1 cellular context compared by ENCODE assay signal in genomic region chr17:1714980-1715802, GRCh38.
TF ChIP-seq lines count a peak whose summit lies in the region.

No MANE protein-coding gene starts in this region.

TF ChIP-seq in K562, 482 proteins besides CTCF, POLR2A, EP300 and RAD21 (continued from another document and continues in another):
- TF ChIP-seq ATF3 (IDR thresholded peaks at IDR 0.05) = peak; percentile 82
- TF ChIP-seq ATF3 (CRISPR knock-in tag; conservative IDR thresholded peaks at IDR 0.05) = 0 out of 2 replicates have a peak, but pooled peaks have one; percentile 49
- TF ChIP-seq CBX1 (IDR thresholded peaks at IDR 0.05; ENCODE audit: low read depth) = no peak
- no peak for TF ChIP-seq POLR2H (tag; IDR thresholded peaks at IDR 0.05; ENCODE audit: low read depth)
- peak; percentile 59; the same call in 1 of the 2 replicates for TF ChIP-seq ZNF740 (CRISPR knock-in tag; IDR thresholded peaks at IDR 0.05)
- no peak for TF ChIP-seq ZNF740 (tag; IDR thresholded peaks at IDR 0.05)
- no peak for TF ChIP-seq CAMTA2 (CRISPR knock-in tag; conservative IDR thresholded peaks at IDR 0.05)
- no peak for TF ChIP-seq ZNF184 (CRISPR knock-in tag; IDR thresholded peaks at IDR 0.05)
- TF ChIP-seq ETV1 (tag; conservative IDR thresholded peaks at IDR 0.05; ENCODE audit: low read depth) = no peak
- no peak for TF ChIP-seq ZNF79 (CRISPR knock-in tag; IDR thresholded peaks at IDR 0.05; ENCODE audit: low read depth)
- TF ChIP-seq ZNF232 (CRISPR knock-in tag; IDR thresholded peaks at IDR 0.05) = no peak
- TF ChIP-seq TAF15 (IDR thresholded peaks at IDR 0.05; ENCODE audit: low read depth, low read length) = no peak
- TF ChIP-seq POLR2B (IDR thresholded peaks at IDR 0.05; ENCODE audit: low read depth, partially characterized antibody) = no peak
- no peak for TF ChIP-seq ZNF146 (CRISPR knock-in tag; IDR thresholded peaks at IDR 0.05; ENCODE audit: unreplicated experiment)
- TF ChIP-seq SFPQ (IDR thresholded peaks at IDR 0.05; ENCODE audit: low read depth, low read length) = no peak
- TF ChIP-seq SNAPC5 (CRISPR knock-in tag; IDR thresholded peaks at IDR 0.05) = no peak
- no peak for TF ChIP-seq HDAC6 (IDR thresholded peaks at IDR 0.05; ENCODE audit: low read depth, low read length)
- TF ChIP-seq ZEB2 (IDR thresholded peaks at IDR 0.05) = no peak
- no peak for TF ChIP-seq RBM39 (optimal IDR thresholded peaks at IDR 0.05; ENCODE audit: low read depth, low read length)
- TF ChIP-seq ZNF407 (IDR thresholded peaks at IDR 0.05; ENCODE audit: low read depth) = no peak
- TF ChIP-seq RCOR1 (IDR thresholded peaks at IDR 0.05; ENCODE audit: borderline replicate concordance in 1 of 2, low read depth in 2 of 2, low read length in 2 of 2) = no peak
- TF ChIP-seq MECOM (CRISPR knock-in tag; IDR thresholded peaks at IDR 0.05) = no peak
- no peak for TF ChIP-seq BRD4 (IDR thresholded peaks at IDR 0.05)
- TF ChIP-seq NCOR1 (IDR thresholded peaks at IDR 0.05) = peak; percentile 45
- no peak for TF ChIP-seq REST (CRISPR knock-in tag; IDR thresholded peaks at IDR 0.05; ENCODE audit: low read depth)
- TF ChIP-seq STAT5A (IDR thresholded peaks at IDR 0.05; ENCODE audit: borderline replicate concordance, low read length) = no peak
- no peak for TF ChIP-seq SMAD3 (CRISPR knock-in tag; conservative IDR thresholded peaks at IDR 0.05)
- TF ChIP-seq ZNF398 (CRISPR knock-in tag; IDR thresholded peaks at IDR 0.05) = no peak
- TF ChIP-seq RBFOX2 (IDR thresholded peaks at IDR 0.05; ENCODE audit: low read depth, low read length) = peak; percentile 62
- TF ChIP-seq CEBPZ (IDR thresholded peaks at IDR 0.05; ENCODE audit: borderline replicate concordance, low read depth, low read length) = no peak
- TF ChIP-seq ZNF311 (CRISPR knock-in tag; IDR thresholded peaks at IDR 0.05) = no peak
- TF ChIP-seq NCOA2 (IDR thresholded peaks at IDR 0.05; ENCODE audit: partially characterized antibody in 2 of 2) = no peak
- peak; percentile 55; the same call in 1 of the 2 replicates for TF ChIP-seq NFIC (IDR thresholded peaks at IDR 0.05)
